ENCODE assay signal across 17 cellular contexts in genomic region chr2:240946654-240947053, GRCh38. TPM values are rescaled to one million over a fixed set of nuclear protein-coding genes. Genes with fewer than 3 reads are reported as not detected.
DNase-seq lines count a peak whose midpoint lies in the region; ATAC-seq and TF ChIP-seq lines count a peak whose summit lies in the region.
"Had no signal": no experiment of that assay in that cellular context is flagged by ENCODE, and none has a peak within 500 bp of the region (broad histone marks: within the 10 kb centered on the region; RNA-seq: fewer than 3 reads in every experiment).

No MANE protein-coding gene starts in this region.

- POLR2A ChIA-PET in IMR-90 (lab: Charles Lee; ENCODE audit: unreplicated experiment), result no interaction called here

- TF ChIP-seq CTCF in IMR-90 (conservative IDR thresholded peaks at IDR 0.05; ENCODE audit: low read depth, low read length) (no peak), endodermal cell (conservative IDR thresholded peaks at IDR 0.05) (no peak), psoas muscle (IDR thresholded peaks at IDR 0.05) (no peak), testis (IDR thresholded peaks at IDR 0.05) (no peak)

- dilution Hi-C loops in IMR-90 (cut with HindIII; ENCODE audit: low sequenced_read_pairs, unreplicated experiment), result no loop called here

- no peaks in the 10 kb centered on the region for H3K36me3 Mint-ChIP-seq in endodermal cell (ENCODE audit: low read depth)
- H3K36me3 Mint-ChIP-seq: CD8-positive, alpha-beta memory T cell; T-cell had no signal

- no peak overlapping the region for H3K56ac ChIP-seq in IMR-90 (ENCODE audit: extremely low read depth, insufficient read depth, low read length)

- H3K18ac ChIP-seq in IMR-90 (ENCODE audit: low read depth, low read length), result no peak overlapping the region

- H2AFZ ChIP-seq in IMR-90 (replicated peaks; ENCODE audit: low read length, poor library complexity), result no peak overlapping the region

- no peak overlapping the region for H2BK5ac ChIP-seq in IMR-90 (ENCODE audit: low read depth, low read length, poor library complexity, severe bottlenecking)

- peaks cover 6% of the 10 kb centered on the region for H3K4me1 Mint-ChIP-seq in endodermal cell
- H3K4me1 Mint-ChIP-seq: CD8-positive, alpha-beta memory T cell; T-cell had no signal

- in situ Hi-C loops in IMR-90 (cut with MboI; ENCODE audit: low sequenced_read_pairs), result no loop called here

- no peak overlapping the region for H3K4me3 ChIP-seq in IMR-90 (ENCODE audit: insufficient read depth, low read depth, low read length)
- no peak overlapping the region for H3K4me3 ChIP-seq in endodermal cell (ENCODE audit: low read length)
- H3K4me3 ChIP-seq in psoas muscle, result no peak overlapping the region
- no peak overlapping the region for H3K4me3 ChIP-seq in testis
- H3K4me3 ChIP-seq: body of pancreas had no signal

- H4K91ac ChIP-seq in IMR-90 (ENCODE audit: insufficient read depth, low read depth, low read length), result no peak overlapping the region

- peaks cover 5% of the 10 kb centered on the region for H3K27me3 ChIP-seq in IMR-90 (ENCODE audit: control insufficient read depth, insufficient read depth, low read length)
- H3K27me3 ChIP-seq in endodermal cell (ENCODE audit: control insufficient read depth, insufficient read depth, low read length, poor library complexity, severe bottlenecking), result peaks cover 9% of the 10 kb centered on the region
- peaks cover 0 to 4% (median 0%) of the 10 kb centered on the region in 3 donors for H3K27me3 ChIP-seq in psoas muscle (ENCODE audit: insufficient read depth in 3 of 3, low read length in 2 of 3)
- H3K27me3 ChIP-seq in testis, result no peaks in the 10 kb centered on the region
- H3K27me3 ChIP-seq: body of pancreas had no signal

- H3K36me3 ChIP-seq in IMR-90 (ENCODE audit: control insufficient read depth, insufficient read depth, low read length), result no peaks in the 10 kb centered on the region
- H3K36me3 ChIP-seq in endodermal cell (ENCODE audit: control insufficient read depth, insufficient read depth, low read length), result no peaks in the 10 kb centered on the region
- no peaks in the 10 kb centered on the region for H3K36me3 ChIP-seq in psoas muscle (ENCODE audit: insufficient read depth in 1 of 2, low read depth in 1 of 2)
- no peaks in the 10 kb centered on the region for H3K36me3 ChIP-seq in testis (ENCODE audit: low read depth, missing control alignments)

- 100% methylated on average over 1 of the region's 5 CpGs; no CpG with 5 or more reads in 1 of the 2 experiments for WGBS in IMR-90 (ENCODE audit: extremely low coverage in 2 of 2, insufficient read length in 1 of 2), 2 experiments
- 79 to 87% methylated on average over 2 to 5 of the region's 5 CpGs for WGBS in endodermal cell (ENCODE audit: insufficient coverage in 1 of 2, insufficient read length in 1 of 2), 2 experiments
- 79 to 81% (median 79%) methylated on average over 5 of the region's 5 CpGs for WGBS in psoas muscle, 3 donors
- WGBS in testis, 2 donors, result 80 to 94% methylated on average over 5 of the region's 5 CpGs

- no peak overlapping the region for H3K4me2 ChIP-seq in IMR-90 (ENCODE audit: low read depth, low read length)

- no TSS peak for BruUV-seq in IMR-90 (replicated peaks; lab: Mats Ljungman, UMichigan)

- H3K4me1 ChIP-seq in IMR-90 (ENCODE audit: control insufficient read depth, insufficient read depth, low read length), result no peaks in the 10 kb centered on the region
- H3K4me1 ChIP-seq in endodermal cell (ENCODE audit: control insufficient read depth, insufficient read depth, low read length), result no peaks in the 10 kb centered on the region
- no peaks in the 10 kb centered on the region for H3K4me1 ChIP-seq in psoas muscle
- H3K4me1 ChIP-seq in testis, result no peaks in the 10 kb centered on the region
- H3K4me1 ChIP-seq: body of pancreas had no signal

- H2BK120ac ChIP-seq in IMR-90 (ENCODE audit: low read depth, low read length), result no peak overlapping the region

- no peak overlapping the region for H3K4ac ChIP-seq in IMR-90 (ENCODE audit: low read depth, low read length)

- H2AK5ac ChIP-seq in IMR-90 (ENCODE audit: low read depth, low read length), result no peak overlapping the region

- no peak for TF ChIP-seq RAD21 in IMR-90 (IDR thresholded peaks at IDR 0.05; ENCODE audit: low read length)

- H3K27ac ChIP-seq in IMR-90 (ENCODE audit: insufficient read depth, low read length), result no peak overlapping the region
- H3K27ac ChIP-seq in endodermal cell (ENCODE audit: low read depth, low read length), result no peak overlapping the region
- no peak overlapping the region for H3K27ac ChIP-seq in psoas muscle
- no peak overlapping the region for H3K27ac ChIP-seq in testis
- H3K27ac ChIP-seq: body of pancreas, HL-60 had no signal

- no peak overlapping the region for H2BK15ac ChIP-seq in IMR-90 (ENCODE audit: low read depth, low read length)

- no peaks in the 10 kb centered on the region for H3K27me3 Mint-ChIP-seq in endodermal cell (ENCODE audit: insufficient read depth)
- H3K27me3 Mint-ChIP-seq: stimulated activated naive CD8-positive, alpha-beta T cell treated with anti-CD3 and anti-CD28 coated beads, Interleukin-15, Interleukin-2, amounts not matched to agents 100 ng/mL and 50 ng/mL, for 24 hours had no signal

- peaks cover 2% of the 10 kb centered on the region for H3K9me3 ChIP-seq in IMR-90 (ENCODE audit: control insufficient read depth, insufficient read depth, low read length)
- no peaks in the 10 kb centered on the region for H3K9me3 ChIP-seq in endodermal cell (ENCODE audit: control insufficient read depth, low read length)
- H3K9me3 ChIP-seq in psoas muscle, result peaks cover 2% of the 10 kb centered on the region
- H3K9me3 ChIP-seq in testis, result no peaks in the 10 kb centered on the region
- H3K9me3 ChIP-seq: body of pancreas had no signal

- intact Hi-C loops in IMR-90 (cut with micrococcal nuclease) (no loop called here), psoas muscle (cut with DNase I) (no loop called here), testis (cut with DNase I; ENCODE audit: low total_unique reads) (no loop called here)

- no peak for TF ChIP-seq POLR2A in IMR-90 (IDR thresholded peaks at IDR 0.05; ENCODE audit: low read depth, low read length)
- no peak for TF ChIP-seq POLR2A in testis (IDR thresholded peaks at IDR 0.05)

- H4K20me1 ChIP-seq in IMR-90 (ENCODE audit: insufficient read depth, low read length), result no peaks in the 10 kb centered on the region

- H3K9ac ChIP-seq in IMR-90 (ENCODE audit: low read depth, low read length), result no peak overlapping the region
- no peak overlapping the region for H3K9ac ChIP-seq in endodermal cell (ENCODE audit: extremely low read depth, low read length, poor library complexity, severe bottlenecking)

- DNase-seq in Daoy (ENCODE audit: low read depth) (peak; percentile 41), IMR-90 (no peak), endodermal cell (peak; percentile 38), psoas muscle (peak; percentile 6 to 38), AG08396 (ENCODE audit: low spot score) (no peak), NCI-H128 (lab: John Stamatoyannopoulos, UW; ENCODE audit: unreplicated experiment) (no peak), testis (no peak)
- no peak for DNase-seq in stimulated activated CD4-positive, alpha-beta T cell treated with anti-CD3 and anti-CD28 coated beads, Interleukin-12 subunit alpha, Interleukin-12 subunit beta, amount 100 ng/mL, for 4 hours
- DNase-seq: MM.1S, NCI-H2171 had no signal

- ATAC-seq in IMR-90 (ENCODE audit: low read depth) (peak; percentile 32), psoas muscle (no peak)
- ATAC-seq: body of pancreas, T-cell had no signal

- no peak overlapping the region for H4K5ac ChIP-seq in IMR-90 (ENCODE audit: low read depth, low read length)

- no peak overlapping the region for H2BK20ac ChIP-seq in IMR-90 (ENCODE audit: low read depth, low read length)

- H3K14ac ChIP-seq in IMR-90 (replicated peaks; ENCODE audit: low read depth, low read length), result no peak overlapping the region

- CTCF ChIA-PET in IMR-90 (lab: Yijun Ruan, JAX), result no interaction called here

- no peak overlapping the region for H3K4me3 Mint-ChIP-seq in endodermal cell
- H3K4me3 Mint-ChIP-seq: CD8-positive, alpha-beta memory T cell; stimulated activated naive CD8-positive, alpha-beta T cell treated with anti-CD3 and anti-CD28 coated beads, Interleukin-15, Interleukin-2, amounts not matched to agents 100 ng/mL and 50 ng/mL, for 24 hours; T-cell had no signal

- no peak overlapping the region for H3K27ac Mint-ChIP-seq in endodermal cell
- H3K27ac Mint-ChIP-seq: CD8-positive, alpha-beta memory T cell; stimulated activated naive CD8-positive, alpha-beta T cell treated with anti-CD3 and anti-CD28 coated beads, Interleukin-15, Interleukin-2, amounts not matched to agents 100 ng/mL and 50 ng/mL, for 24 hours; T-cell had no signal

- H3K23ac ChIP-seq in IMR-90 (ENCODE audit: low read depth, low read length), result no peak overlapping the region

- H2AK9ac ChIP-seq in IMR-90 (replicated peaks; ENCODE audit: low read depth, low read length, poor library complexity), result no peak overlapping the region

- no peaks in the 10 kb centered on the region for H3K9me1 ChIP-seq in IMR-90 (ENCODE audit: insufficient read depth, low read length)

- H4K8ac ChIP-seq in IMR-90 (ENCODE audit: low read depth in 2 of 2, low read length in 2 of 2), result no peak overlapping the region

- no peaks in the 10 kb centered on the region for H3K79me1 ChIP-seq in IMR-90 (ENCODE audit: low read depth in 1 of 2, low read length in 2 of 2)

- no peaks in the 10 kb centered on the region for H3K9me3 Mint-ChIP-seq in endodermal cell
- H3K9me3 Mint-ChIP-seq: stimulated activated naive CD8-positive, alpha-beta T cell treated with anti-CD3 and anti-CD28 coated beads, Interleukin-15, Interleukin-2, amounts not matched to agents 100 ng/mL and 50 ng/mL, for 24 hours had no signal

RNA-seq across cellular contexts. Expression of gene CROCC2, which starts 40.5 kb away (rescaled TPM):
- not detected in 2 replicates for total RNA-seq in Daoy (2014; rRNA removed; shearing (Covaris generic))
- total RNA-seq in IMR-90 (2012; rRNA removed), result not detected in 2 replicates
- polyA plus RNA-seq in IMR-90 (2012; rRNA removed), result not detected in 2 replicates
- polyA plus RNA-seq in IMR-90 (2012; cell fraction: cytosol; rRNA removed), result not detected in 2 replicates
- 0.03 and 0.17 TPM in 2 replicates for polyA plus RNA-seq in IMR-90 (2012; cell fraction: nucleus; rRNA removed; ENCODE audit: low replicate concordance)
- total RNA-seq in endodermal cell, result not detected
- not detected for polyA plus RNA-seq in endodermal cell (2013, experiment 1 of 2)
- polyA plus RNA-seq in endodermal cell (2013, experiment 2 of 2), result not detected
- not detected for total RNA-seq in psoas muscle
- under 1 TPM in 1 of 3 donors, not detected in 2; 0.01 TPM for polyA plus RNA-seq in psoas muscle
- under 1 TPM; 0.43 to 0.55 TPM for total RNA-seq in testis
- polyA plus RNA-seq in testis (ENCODE audit: insufficient read depth, low read depth, low replicate concordance), result 0.51 TPM
- total RNA-seq: CD8-positive, alpha-beta memory T cell; glomerular endothelial cell; T-cell had no signal
- polyA plus RNA-seq: CD8-positive, alpha-beta memory T cell; keratinocyte had no signal

RNA-seq across cellular contexts. Expression of gene MAB21L4, which starts 50.7 kb away (rescaled TPM):
- not detected in 2 replicates for total RNA-seq in Daoy (2014; rRNA removed; shearing (Covaris generic))
- total RNA-seq in IMR-90 (2012; rRNA removed) (not detected in 2 replicates), endodermal cell (under 1 TPM in 1 of 2 donors, not detected in 1; 0.31 TPM), psoas muscle (not detected), testis (not detected)
- polyA plus RNA-seq in IMR-90 (2012; rRNA removed) (not detected in 2 replicates), psoas muscle (not detected), testis (ENCODE audit: insufficient read depth, low read depth, low replicate concordance) (1.1 TPM)
- polyA plus RNA-seq in IMR-90 (2012; cell fraction: cytosol; rRNA removed), result not detected in 2 replicates
- polyA plus RNA-seq in IMR-90 (2012; cell fraction: nucleus; rRNA removed; ENCODE audit: low replicate concordance), result 0.02 TPM in 1 of 2 replicates, not detected in the other
- not detected for polyA plus RNA-seq in endodermal cell (2013, experiment 1 of 2)
- not detected for polyA plus RNA-seq in endodermal cell (2013, experiment 2 of 2)
- total RNA-seq: CD8-positive, alpha-beta memory T cell; glomerular endothelial cell; T-cell had no signal
- polyA plus RNA-seq: CD8-positive, alpha-beta memory T cell had no signal

RNA-seq across cellular contexts. Expression of gene SNED1, which starts 51.8 kb away (rescaled TPM):
- 0.06 and 3.2 TPM in 2 replicates for total RNA-seq in Daoy (2014; rRNA removed; shearing (Covaris generic))
- total RNA-seq in IMR-90 (2012; rRNA removed) (1.1 and 1.4 TPM in 2 replicates), endodermal cell (1 to 10 TPM in 1 of 2 donors, under 1 TPM in 1; 0.66 to 4.5 TPM), psoas muscle (10 to 100 TPM in 2 of 4 donors, 1 to 10 TPM in 2; 8.6 to 36.9 (median 11.1) TPM), testis (100 to 1,000 TPM in 1 of 2 donors, 10 to 100 TPM in 1; 82.7 to 107 TPM)
- polyA plus RNA-seq in IMR-90 (2012; rRNA removed) (3.4 and 3.7 TPM in 2 replicates), psoas muscle (1 to 10 TPM; 7.8 to 9.2 (median 9.2) TPM), testis (ENCODE audit: insufficient read depth, low read depth, low replicate concordance) (15.8 TPM)
- polyA plus RNA-seq in IMR-90 (2012; cell fraction: cytosol; rRNA removed), result 1.3 and 3.9 TPM in 2 replicates
- 6.6 and 15.0 TPM in 2 replicates for polyA plus RNA-seq in IMR-90 (2012; cell fraction: nucleus; rRNA removed; ENCODE audit: low replicate concordance)
- 0.96 TPM for polyA plus RNA-seq in endodermal cell (2013, experiment 1 of 2)
- 0.25 TPM for polyA plus RNA-seq in endodermal cell (2013, experiment 2 of 2)

Comparison
In these comparisons a context has a peak if more than half of its experiments do, and no peak if none do; other contexts are left out.
1. DNase-seq: peak in Daoy (single experiment), endodermal cell (single experiment) and psoas muscle (2 of 2); none in IMR-90 (single experiment), AG08396 (single experiment), stimulated activated CD4-positive, alpha-beta T cell treated with anti-CD3 and anti-CD28 coated beads, Interleukin-12 subunit alpha, Interleukin-12 subunit beta, amount 100 ng/mL, for 4 hours (single experiment), NCI-H128 (single experiment) and testis (single experiment).